In genomic region chr11:61283613-61284012, GRCh38 we compare ENCODE assay signal across 30 cellular contexts. TPM values are rescaled to one million over a fixed set of nuclear protein-coding genes. Genes with fewer than 3 reads are reported as not detected.
"Had no signal": no experiment of that assay in that cellular context is flagged by ENCODE, and none has a peak within 500 bp of the region (broad histone marks: within the 10 kb centered on the region; RNA-seq: fewer than 3 reads in every experiment).

No MANE protein-coding gene starts in this region.

- H2AFZ ChIP-seq: neural progenitor cell, parathyroid adenoma had no signal

- ATAC-seq: natural killer cell; psoas muscle; right cardiac atrium; sciatic nerve; stimulated activated memory B cell treated with anti-CD40 and anti-IgM and Interleukin-4, amounts not matched to agents 10 μg/mL and 1 μg/mL and 100 μg/mL, for 72 hours; stimulated activated naive CD8-positive, alpha-beta T cell treated with anti-CD3 and anti-CD28 coated beads, Interleukin-15, amount 100 ng/mL, for 72 hours; stimulated activated naive CD8-positive, alpha-beta T cell treated with anti-CD3 and anti-CD28 coated beads, Interleukin-15, Interleukin-2, amounts not matched to agents 100 U/mL and 50 U/mL, for 24 hours; upper lobe of right lung had no signal

- H3K79me2 ChIP-seq: parathyroid adenoma had no signal

- DNase-seq: natural killer cell; occipital lobe; ovary; psoas muscle; right cardiac atrium; spleen; stimulated activated CD4-positive, alpha-beta T cell treated with anti-CD3 and anti-CD28 coated beads, Interleukin-12 subunit alpha, Interleukin-12 subunit beta, amount 100 ng/mL, for 4 hours; stimulated activated CD4-positive, alpha-beta T cell treated with anti-CD3 and anti-CD28 coated beads, Interleukin-1b, Interleukin-23, amount 100 ng/mL, for 48 hours; stimulated activated CD4-positive, alpha-beta T cell treated with anti-CD3 and anti-CD28 coated beads, Interleukin-4, amount 100 ng/mL, for 1 hour; stimulated activated CD4-positive, alpha-beta T cell treated with anti-CD3 and anti-CD28 coated beads, Interleukin-4, amount 100 ng/mL, for 4 hours; stimulated activated CD8-positive, alpha-beta memory T cell treated with anti-CD3 and anti-CD28 coated beads, Interleukin-4, amount 100 ng/mL, for 48 hours; stimulated activated naive CD4-positive, alpha-beta T cell; stimulated activated naive CD8-positive, alpha-beta T cell treated with anti-CD3 and anti-CD28 coated beads, Interleukin-15, amount 100 ng/mL, for 72 hours; stimulated activated naive CD8-positive, alpha-beta T cell treated with anti-CD3 and anti-CD28 coated beads, Interleukin-15, Interleukin-2, amounts not matched to agents 100 U/mL and 50 U/mL, for 24 hours; substantia nigra; testis; tibial artery; transverse colon; upper lobe of right lung; uterus had no signal

- H3K36me3 ChIP-seq: neural progenitor cell, ovary, spleen, suprapubic skin, transverse colon, upper lobe of right lung, uterus had no signal

- H3K27me3 ChIP-seq: ovary, spleen, suprapubic skin, testis, tibial artery, upper lobe of right lung, uterus had no signal

- H3K27ac ChIP-seq: neural progenitor cell, ovary, parathyroid adenoma, psoas muscle, skin epidermis, spleen, suprapubic skin, testis, tibial artery, transverse colon, upper lobe of right lung, uterus had no signal

- H3K9me3 ChIP-seq: ovary, psoas muscle, spleen, suprapubic skin, testis, tibial artery, transverse colon, upper lobe of right lung, uterus had no signal

- H3K4me3 ChIP-seq: neural progenitor cell, ovary, psoas muscle, skin epidermis, smooth muscle cell, spleen, suprapubic skin, testis, tibial artery, transverse colon, upper lobe of right lung, uterus had no signal

- H3K9ac ChIP-seq: neural progenitor cell, parathyroid adenoma had no signal

- H3K4me2 ChIP-seq: neural progenitor cell, smooth muscle cell had no signal

- H3K4me1 ChIP-seq: neural progenitor cell, parathyroid adenoma, psoas muscle, spleen, testis, tibial artery, upper lobe of right lung, uterus had no signal

RNA-seq across cellular contexts. Expression of gene PGA5, which starts 42.6 kb away (rescaled TPM):
- total RNA-seq: natural killer cell, occipital lobe, osteoblast, renal cortical epithelial cell, sciatic nerve, smooth muscle cell, suprapubic skin, upper lobe of right lung, uterus had no signal
- polyA plus RNA-seq: neural cell had no signal
